Comparison of ENCODE assay signal across 8 cellular contexts in genomic region chr4:80173387-80173786, GRCh38. TPM values are rescaled to one million over a fixed set of nuclear protein-coding genes. Genes with fewer than 3 reads are reported as not detected.
DNase-seq lines count a peak whose midpoint lies in the region; ATAC-seq and TF ChIP-seq lines count a peak whose summit lies in the region.

No MANE protein-coding gene starts in this region.

- no peaks in the 10 kb centered on the region for H3K27me3 ChIP-seq in ascending aorta

- no peaks in the 10 kb centered on the region for H3K36me3 ChIP-seq in ascending aorta

- DNase-seq in AG08395 (ENCODE audit: low spot score): peak; percentile 83
- peak; percentile 41 to 43 for DNase-seq in activated CD4-positive, alpha-beta T cell treated with anti-CD3 and anti-CD28 coated beads, Interleukin-2, amount 50 U/mL, for 4 hours
- DNase-seq in lung microvascular endothelial cell (ENCODE audit: low read depth in 2 of 2): peak; percentile 18 to 88
- DNase-seq in ascending aorta (ENCODE audit: low spot score in 2 of 2): no peak
- DNase-seq in retina: no peak
- DNase-seq in NCI-H1694 (lab: John Stamatoyannopoulos, UW): no peak

- H3K9me3 ChIP-seq in ascending aorta: peaks cover 0 to 1% of the 10 kb centered on the region in 2 donors

- H3K4me1 ChIP-seq in ascending aorta: no peaks in the 10 kb centered on the region

- ATAC-seq in GM19452 (IDR thresholded peaks at IDR 0.05; ENCODE audit: unreplicated experiment) (peak; percentile 84), HG03457 (IDR thresholded peaks at IDR 0.05; ENCODE audit: unreplicated experiment) (peak; percentile 84)

- intact Hi-C loops in ascending aorta (cut with DNase I): no loop called here

- H3K4me3 ChIP-seq in ascending aorta: no peak overlapping the region

- no peak for TF ChIP-seq CTCF in ascending aorta (IDR thresholded peaks at IDR 0.05)

- H3K27ac ChIP-seq in ascending aorta: no peak overlapping the region

RNA-seq across cellular contexts. Expression of gene PRDM8, which starts 23.9 kb away (rescaled TPM):
- total RNA-seq in lung microvascular endothelial cell (0.87 and 1.2 TPM in 2 replicates), ascending aorta (not detected)

Comparison
In these comparisons a context has a peak if more than half of its experiments do, and no peak if none do; other contexts are left out.
1. DNase-seq: peak in AG08395 (single experiment), activated CD4-positive, alpha-beta T cell treated with anti-CD3 and anti-CD28 coated beads, Interleukin-2, amount 50 U/mL, for 4 hours (2 of 2) and lung microvascular endothelial cell (2 of 2); none in ascending aorta (0 of 2), retina (single experiment) and NCI-H1694 (single experiment).